ENCODE assay signal across 1 cellular context in the genomic region with DNA sequence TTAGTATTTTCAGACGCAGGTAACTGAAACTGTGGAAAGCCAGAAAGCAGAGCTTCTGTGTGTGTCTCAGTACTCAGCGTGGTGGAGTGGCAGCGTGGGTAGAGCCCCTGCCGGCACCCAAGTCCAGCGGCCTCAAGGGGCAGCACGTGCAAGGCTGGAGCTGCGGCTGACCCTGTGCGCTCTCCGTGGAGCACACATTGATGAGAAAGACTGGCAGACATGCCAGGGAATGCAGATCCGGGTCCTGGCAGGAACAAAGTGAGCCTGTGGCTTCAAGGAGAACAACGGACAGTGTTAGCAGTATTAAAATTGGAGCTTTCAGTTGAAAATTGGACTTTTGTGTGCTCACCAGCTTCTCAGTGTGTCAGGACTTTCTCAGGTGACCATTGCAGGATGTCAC.
TF ChIP-seq lines count a peak whose summit lies in the region.

No MANE protein-coding gene starts in this region.

TF ChIP-seq in H1, 55 proteins besides CTCF, POLR2A, EP300 and RAD21:
- no peak for TF ChIP-seq JUN (IDR thresholded peaks at IDR 0.05; ENCODE audit: low read depth, low read length)
